Comparison of ENCODE assay signal across 1 cellular context in genomic region chr4:74110670-74111069, GRCh38.
TF ChIP-seq lines count a peak whose summit lies in the region.

No MANE protein-coding gene starts in this region.

TF ChIP-seq in HCT116, 20 proteins besides CTCF, POLR2A, EP300 and RAD21 (continued from another document):
- TF ChIP-seq ATF3 (IDR thresholded peaks at IDR 0.05) (no peak), JUND (IDR thresholded peaks at IDR 0.05) (no peak), SRF (IDR thresholded peaks at IDR 0.05; ENCODE audit: low read depth) (no peak), CBX3 (IDR thresholded peaks at IDR 0.05; ENCODE audit: low read depth) (no peak), YY1 (IDR thresholded peaks at IDR 0.05; ENCODE audit: extremely low read depth, insufficient replicate concordance, low read depth, low read length) (no peak), REST (IDR thresholded peaks at IDR 0.05; ENCODE audit: low read depth) (no peak), ZFX (IDR thresholded peaks at IDR 0.05) (no peak), ELF1 (IDR thresholded peaks at IDR 0.05; ENCODE audit: borderline replicate concordance, low read depth) (no peak), EGR1 (IDR thresholded peaks at IDR 0.05; ENCODE audit: low read depth) (no peak), FOSL1 (IDR thresholded peaks at IDR 0.05; ENCODE audit: low read depth) (no peak), SIN3A (IDR thresholded peaks at IDR 0.05; ENCODE audit: low read depth) (no peak), EZH2phosphoT487 (IDR thresholded peaks at IDR 0.05; ENCODE audit: borderline replicate concordance) (no peak), TCF7L2 (IDR thresholded peaks at IDR 0.05; ENCODE audit: borderline replicate concordance, extremely low read depth, insufficient read depth, insufficient read length) (no peak), SP1 (IDR thresholded peaks at IDR 0.05; ENCODE audit: low read depth) (no peak), ZBTB33 (IDR thresholded peaks at IDR 0.05; ENCODE audit: extremely low read depth, insufficient replicate concordance, low read length) (no peak), MAX (IDR thresholded peaks at IDR 0.05) (no peak), CEBPB (IDR thresholded peaks at IDR 0.05; ENCODE audit: low read depth) (no peak), EZH2 (IDR thresholded peaks at IDR 0.05) (no peak)
